In the genomic region with DNA sequence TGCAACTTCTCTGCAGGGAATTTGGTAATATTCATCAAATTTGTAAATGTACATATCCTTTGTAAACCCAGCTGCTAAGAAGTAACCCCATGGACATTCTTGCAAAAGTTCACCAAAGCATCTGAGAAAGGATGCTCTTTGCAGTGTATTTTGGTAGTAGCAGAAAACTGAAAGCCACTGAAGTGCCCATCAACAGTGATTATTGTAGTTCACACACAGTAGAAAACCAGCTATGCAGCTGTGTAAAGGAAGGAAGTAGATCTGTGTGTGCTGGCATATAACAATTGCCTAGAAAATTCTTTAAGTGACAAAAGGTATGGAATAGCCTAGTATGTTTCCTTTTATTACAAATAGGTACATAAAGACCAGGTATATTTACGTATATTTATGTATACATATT, we compare ENCODE assay signal across 21 cellular contexts. TPM values are rescaled to one million over a fixed set of nuclear protein-coding genes. Genes with fewer than 3 reads are reported as not detected.
A peak's percentile ranks its signal among the peaks of the same experiment; 100 is the strongest.
DNase-seq lines count a peak whose midpoint lies in the region; ATAC-seq, FAIRE-seq and TF ChIP-seq lines count a peak whose summit lies in the region.
"Had no signal": no experiment of that assay in that cellular context is flagged by ENCODE, and none has a peak within 500 bp of the region (broad histone marks: within the 10 kb centered on the region; RNA-seq: fewer than 3 reads in every experiment).

No MANE protein-coding gene starts in this region.

- peak; percentile 91 for ATAC-seq in DND-41 (ENCODE audit: insufficient read depth, low read depth)
- peak; percentile 31 for ATAC-seq in GM21786 (IDR thresholded peaks at IDR 0.05; ENCODE audit: unreplicated experiment)
- ATAC-seq in GM19328 (IDR thresholded peaks at IDR 0.05; ENCODE audit: unreplicated experiment) = no peak
- ATAC-seq in HG03457 (IDR thresholded peaks at IDR 0.05; ENCODE audit: unreplicated experiment) = no peak
- ATAC-seq: A549; CD8-positive, alpha-beta T cell had no signal

- TF ChIP-seq POLR2A in GM12892 (IDR thresholded peaks at IDR 0.05; ENCODE audit: low read depth, low read length) (no peak), H1 (IDR thresholded peaks at IDR 0.05; ENCODE audit: control extremely low read depth in 1 of 2, low read depth in 2 of 2, low read length in 2 of 2) (no peak)

- H2BK20ac ChIP-seq in H1 (ENCODE audit: low read length) = no peak overlapping the region

- H3K4me3 ChIP-seq in DND-41 (ENCODE audit: low read depth in 1 of 2, low read length in 2 of 2) (no peak overlapping the region), H1 (ENCODE audit: extremely low read depth in 1 of 4, insufficient read depth in 2 of 4, low read depth in 3 of 4, low read length in 4 of 4) (no peak overlapping the region)
- H3K4me3 ChIP-seq: A549, HAP-1 had no signal

- TF ChIP-seq CTCF in DND-41 (IDR thresholded peaks at IDR 0.05; ENCODE audit: borderline replicate concordance, extremely low read depth, low read length, poor library complexity, severe bottlenecking) (no peak), H1 (IDR thresholded peaks at IDR 0.05; ENCODE audit: control extremely low read depth in 1 of 3, insufficient read depth in 1 of 3, low read depth in 1 of 3, low read length in 3 of 3) (no peak)

- no peak for DNase-seq in DND-41
- DNase-seq in GM12892 (ENCODE audit: insufficient read length) = no peak
- DNase-seq in H1 (ENCODE audit: low read depth in 1 of 2, low spot score in 2 of 2) = no peak
- DNase-seq in activated CD4-positive, CD25-positive, alpha-beta regulatory T cell treated with anti-CD3 and anti-CD28 coated beads, Interleukin-2, amount 50 U/mL, for 72 hours = no peak
- DNase-seq: BE2C; CD8-positive, alpha-beta T cell; COR-L47; DMS79; EL; GOT3 had no signal

- no peaks in the 10 kb centered on the region; the same call in 1 of the 2 replicates for H3K23me2 ChIP-seq in H1 (ENCODE audit: low read depth, low read length)

- WGBS in H1 (ENCODE audit: extremely low coverage in 1 of 2, insufficient coverage in 1 of 2, insufficient read length in 1 of 2, insufficient replicate concordance in 2 of 2, low coverage in 1 of 2, low lambda C conversion rate in 2 of 2, missing lambda C conversion rate in 1 of 2), 2 experiments = 86% methylated on average over 1 of the region's 1 CpG; no CpG with 5 or more reads in 1 of the 2 experiments

- H3K79me2 ChIP-seq in DND-41 (ENCODE audit: insufficient read depth, low read length) (no peaks in the 10 kb centered on the region), H1 (ENCODE audit: control insufficient read depth in 1 of 2, insufficient read depth in 2 of 2, low read length in 2 of 2) (no peaks in the 10 kb centered on the region)

- H3K9me3 ChIP-seq in DND-41 (ENCODE audit: insufficient read depth, low read length, severe bottlenecking) = no peaks in the 10 kb centered on the region
- no peaks in the 10 kb centered on the region for H3K9me3 ChIP-seq in H1 (ENCODE audit: insufficient read depth in 2 of 2, low read depth in 1 of 2, low read length in 1 of 2)
- H3K9me3 ChIP-seq: A549, BE2C, HAP-1 had no signal

- H3K27ac ChIP-seq in DND-41 (ENCODE audit: low read length) = no peak overlapping the region
- H3K27ac ChIP-seq in H1 (ENCODE audit: low read depth, low read length) = no peak overlapping the region
- H3K27ac ChIP-seq: A549, C4-2B, HL-60 had no signal

- H3K9ac ChIP-seq in DND-41 (ENCODE audit: low read depth, low read length) = no peak overlapping the region
- H3K9ac ChIP-seq in H1 (replicated peaks in 1 of 4; ENCODE audit: extremely low read depth in 1 of 4, low read depth in 3 of 4, low read length in 3 of 4) = no peak overlapping the region

- H3K23ac ChIP-seq in H1 (ENCODE audit: insufficient read length) = no peak overlapping the region

- H2AK5ac ChIP-seq in H1 (ENCODE audit: low read depth, low read length) = no peak overlapping the region

- H2BK12ac ChIP-seq in H1 (ENCODE audit: low read depth, low read length) = no peak overlapping the region

- no peak overlapping the region for H2BK120ac ChIP-seq in H1 (replicated peaks; ENCODE audit: low read depth, low read length)

- peaks cover 20% of the 10 kb centered on the region for H3K4me1 ChIP-seq in DND-41 (ENCODE audit: insufficient read depth, low read length)
- peaks cover 0 to 7% (median 1%) of the 10 kb centered on the region in 4 experiments; a peak in 2 of 7 replicates for H3K4me1 ChIP-seq in H1 (replicated peaks in 1 of 4; ENCODE audit: control insufficient read depth in 3 of 4, insufficient read depth in 4 of 4, low read length in 3 of 4)
- H3K4me1 ChIP-seq: A549, BE2C, HAP-1 had no signal

- TF ChIP-seq EP300 in H1 (IDR thresholded peaks at IDR 0.05; ENCODE audit: borderline replicate concordance in 1 of 2, low read depth in 2 of 2, low read length in 2 of 2) = no peak

- no peak overlapping the region for H3K4ac ChIP-seq in H1 (replicated peaks; ENCODE audit: insufficient read length, low read depth, low read length)

- H3K4me2 ChIP-seq in DND-41 (ENCODE audit: insufficient read depth, low read length) (no peak overlapping the region), H1 (ENCODE audit: insufficient read depth in 1 of 2, low read depth in 2 of 2, low read length in 2 of 2) (no peak overlapping the region)
- H3K4me2 ChIP-seq: A549 had no signal

- FAIRE-seq in GM12892 (lab: Jason Lieb, UNC) (peak; percentile 78), H1 (lab: Jason Lieb, UNC) (no peak)
- FAIRE-seq: A549, D721Med, G401.6, GM19239 had no signal

- H3K56ac ChIP-seq in H1 (replicated peaks; ENCODE audit: insufficient read length, low read depth, low read length) = no peak overlapping the region

- H3K27me3 ChIP-seq in DND-41 (ENCODE audit: insufficient read depth, low read length, poor library complexity) (no peaks in the 10 kb centered on the region), H1 (replicated peaks in 1 of 4; ENCODE audit: control insufficient read depth in 3 of 4, extremely low read depth in 1 of 4, insufficient read depth in 3 of 4, low read length in 3 of 4) (no peaks in the 10 kb centered on the region)

- H4K8ac ChIP-seq in H1 (ENCODE audit: extremely low read depth, insufficient read depth, low read length) = no peak overlapping the region

- POLR2A ChIA-PET in H1 (lab: Charles Lee; ENCODE audit: partially characterized antibody) = no interaction called here

- H3K14ac ChIP-seq in H1 (ENCODE audit: insufficient read length) = no peak overlapping the region

- H2BK15ac ChIP-seq in H1 (ENCODE audit: low read length) = no peak overlapping the region

- H3K18ac ChIP-seq in H1 (ENCODE audit: extremely low read depth, low read length) = no peak overlapping the region

- no peak for TF ChIP-seq RAD21 in H1 (IDR thresholded peaks at IDR 0.05 in 1 of 2, conservative IDR thresholded peaks at IDR 0.05 in 1 of 2; ENCODE audit: low read depth in 2 of 2, low read length in 2 of 2)

- H3K79me1 ChIP-seq in H1 (ENCODE audit: low read depth, low read length) = no peaks in the 10 kb centered on the region

- H4K20me1 ChIP-seq in DND-41 (ENCODE audit: insufficient read depth, low read length) = no peaks in the 10 kb centered on the region
- H4K20me1 ChIP-seq in H1 (replicated peaks in 1 of 2; ENCODE audit: control insufficient read depth in 1 of 2, insufficient read depth in 2 of 2, low read length in 2 of 2) = no peaks in the 10 kb centered on the region

- CTCF ChIA-PET in H1 (lab: Charles Lee; ENCODE audit: partially characterized antibody) = interaction anchor here (0.8 to 4.2 kb wide), 5 partner anchors 11 to 59 kb away, joined by 4 to 27 read pairs (median 4); no protein-coding TSS in a partner anchor

- no peak overlapping the region for H2BK5ac ChIP-seq in H1 (ENCODE audit: low read depth, low read length)

- no peak overlapping the region for H4K5ac ChIP-seq in H1 (ENCODE audit: insufficient read length, low read depth, low read length)

- no peak overlapping the region for H4K91ac ChIP-seq in H1 (replicated peaks; ENCODE audit: insufficient read length, low read length)

- H2AFZ ChIP-seq in DND-41 (ENCODE audit: low read depth, low read length) = no peak overlapping the region
- peak overlapping the region; percentile 4; the same call in 1 of the 2 replicates for H2AFZ ChIP-seq in H1 (ENCODE audit: low read length)

- H3K36me3 ChIP-seq in DND-41 (ENCODE audit: insufficient read depth, low read length) (no peaks in the 10 kb centered on the region), H1 (ENCODE audit: control insufficient read depth in 2 of 4, insufficient read depth in 4 of 4, low read length in 3 of 4) (no peaks in the 10 kb centered on the region)
- H3K36me3 ChIP-seq: BE2C, HAP-1 had no signal

TF ChIP-seq in H1, 55 proteins besides CTCF, POLR2A, EP300 and RAD21:
- TF ChIP-seq RBBP5 (IDR thresholded peaks at IDR 0.05; ENCODE audit: borderline replicate concordance, low read depth, low read length) = no peak
- TF ChIP-seq KDM4A (IDR thresholded peaks at IDR 0.05; ENCODE audit: low read depth, low read length, severe bottlenecking) = no peak
- TF ChIP-seq SAP30 (IDR thresholded peaks at IDR 0.05; ENCODE audit: insufficient read depth, insufficient replicate concordance, low read length) = no peak
- TF ChIP-seq JUND (IDR thresholded peaks at IDR 0.05; ENCODE audit: low read length) = no peak
- no peak for TF ChIP-seq POLR2AphosphoS5 (IDR thresholded peaks at IDR 0.05; ENCODE audit: low read depth, low read length)
- no peak for TF ChIP-seq MAFK (IDR thresholded peaks at IDR 0.05; ENCODE audit: low read depth, low read length)

RNA-seq across cellular contexts. Expression of gene FRMPD2, which starts 1.2 kb away (rescaled TPM):
- polyA plus RNA-seq in GM12892 (2012; ENCODE audit: missing spikeins) = 4.4 TPM
- total RNA-seq in H1 (2021; fragmentation: NEBNext Ultra II Directional; extraction: Animal tissue kit (Norgen Biotek cat#: 25700)) = 0.07 and 0.10 TPM in 2 replicates
- polyA plus RNA-seq in H1 (2011; rRNA removed) = 0.20 and 0.47 TPM in 2 replicates
- 0.26 TPM for polyA plus RNA-seq in H1 (2011; cell fraction: cytosol; rRNA removed)
- polyA plus RNA-seq in H1 (2011; cell fraction: nucleus; rRNA removed) = 1.1 TPM
- 0.13 to 0.32 TPM (median 0.25 TPM) in 4 replicates for polyA plus RNA-seq in H1 (2012, experiment 1 of 2)
- polyA plus RNA-seq in H1 (2012, experiment 2 of 2) = not detected
- polyA plus RNA-seq in H1 (2013, experiment 1 of 2) = 0.06 TPM
- 0.06 TPM for polyA plus RNA-seq in H1 (2013, experiment 2 of 2)
- 2.2 and 2.8 TPM in 2 replicates for polyA minus RNA-seq in H1 (2011; rRNA and poly(A)+ RNA removed)
- polyA minus RNA-seq in H1 (2011; cell fraction: cytosol; rRNA and poly(A)+ RNA removed) = 0.81 TPM
- 6.4 TPM for polyA minus RNA-seq in H1 (2011; cell fraction: nucleus; rRNA and poly(A)+ RNA removed)
- total RNA-seq: CD8-positive, alpha-beta T cell had no signal
- polyA plus RNA-seq: AG04450 had no signal

RNA-seq across cellular contexts. Expression of gene MAPK8, which starts 30.7 kb away (rescaled TPM):
- 60.1 TPM for polyA plus RNA-seq in GM12892 (2012; ENCODE audit: missing spikeins)
- total RNA-seq in H1 (2021; fragmentation: NEBNext Ultra II Directional; extraction: Animal tissue kit (Norgen Biotek cat#: 25700)) = 70.7 and 71.3 TPM in 2 replicates
- polyA plus RNA-seq in H1 (2011; rRNA removed) = 18.2 and 23.3 TPM in 2 replicates
- polyA plus RNA-seq in H1 (2011; cell fraction: cytosol; rRNA removed) = 37.2 TPM
- polyA plus RNA-seq in H1 (2011; cell fraction: nucleus; rRNA removed) = 18.9 TPM
- polyA plus RNA-seq in H1 (2012, experiment 1 of 2) = 28.3 to 57.0 TPM (median 38.8 TPM) in 4 replicates
- polyA plus RNA-seq in H1 (2012, experiment 2 of 2) = 9.5 TPM
- 32.7 TPM for polyA plus RNA-seq in H1 (2013, experiment 1 of 2)
- polyA plus RNA-seq in H1 (2013, experiment 2 of 2) = 32.6 TPM
- 34.0 and 85.2 TPM in 2 replicates for polyA minus RNA-seq in H1 (2011; rRNA and poly(A)+ RNA removed)
- 27.7 TPM for polyA minus RNA-seq in H1 (2011; cell fraction: cytosol; rRNA and poly(A)+ RNA removed)
- 58.3 TPM for polyA minus RNA-seq in H1 (2011; cell fraction: nucleus; rRNA and poly(A)+ RNA removed)

Comparison
In these comparisons a context has a peak if more than half of its experiments do, and no peak if none do; other contexts are left out.
1. ATAC-seq: peak in DND-41 (single experiment) and GM21786 (single experiment); none in GM19328 (single experiment) and HG03457 (single experiment).